9 cellular contexts compared by ENCODE assay signal in the genomic region with DNA sequence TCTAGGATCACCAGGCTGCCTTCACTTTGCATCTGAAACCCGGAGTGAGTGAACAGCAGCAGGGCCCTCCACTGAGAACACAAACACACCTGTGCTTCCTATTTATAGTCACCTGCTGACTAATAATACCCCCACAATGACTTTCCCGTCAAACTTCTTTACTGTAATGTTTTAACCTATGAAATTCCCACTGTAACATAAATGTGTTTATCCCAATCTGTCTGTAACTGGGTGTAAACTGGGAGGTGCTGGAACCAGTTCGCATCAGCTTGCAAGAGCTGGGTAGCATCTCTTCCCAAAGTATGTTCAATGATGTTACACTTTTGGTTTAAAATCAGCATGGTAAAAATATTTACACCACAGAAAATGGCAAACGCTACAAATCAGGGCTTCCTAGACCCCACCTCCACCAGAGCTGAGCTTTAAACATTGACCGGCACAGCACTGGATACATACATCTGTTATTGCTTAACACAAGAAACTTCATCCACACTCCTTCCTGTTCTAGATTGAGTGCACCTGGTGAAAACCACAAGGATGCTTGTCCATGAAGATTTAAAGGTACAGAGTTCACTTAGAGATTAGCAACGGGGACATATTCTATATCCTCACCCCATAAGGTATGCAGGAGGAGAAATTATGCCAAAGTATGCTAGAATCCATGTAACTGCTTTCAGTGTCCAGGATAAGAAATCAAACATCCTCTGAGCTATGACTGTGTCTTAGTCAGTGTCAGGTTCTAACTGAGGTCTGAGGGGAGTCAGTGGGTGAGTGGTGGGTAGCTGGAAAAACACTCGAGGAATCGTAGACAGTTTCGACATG.
DNase-seq lines count a peak whose midpoint lies in the region; ATAC-seq, FAIRE-seq and TF ChIP-seq lines count a peak whose summit lies in the region.
"Had no signal": no experiment of that assay in that cellular context is flagged by ENCODE, and none has a peak within 500 bp of the region (broad histone marks: within the 10 kb centered on the region; RNA-seq: fewer than 3 reads in every experiment).

No MANE protein-coding gene starts in this region.

- peaks cover 3% of the 10 kb centered on the region for H3K9me3 Mint-ChIP-seq in astrocyte (ENCODE audit: unreplicated experiment)
- H3K9me3 Mint-ChIP-seq in endothelial cell (ENCODE audit: unreplicated experiment) = no peaks in the 10 kb centered on the region

- no peak overlapping the region for H3K27ac Mint-ChIP-seq in astrocyte (ENCODE audit: unreplicated experiment)
- H3K27ac Mint-ChIP-seq in endothelial cell (ENCODE audit: unreplicated experiment) = no peak overlapping the region

- H3K4me3 ChIP-seq in astrocyte (ENCODE audit: insufficient read depth, low read depth, low read length) (no peak overlapping the region), heart right ventricle (no peak overlapping the region)

- FAIRE-seq in GM12891 (lab: Jason Lieb, UNC) = peak; percentile 94
- FAIRE-seq in astrocyte (lab: Jason Lieb, UNC) = no peak

- peaks cover 4% of the 10 kb centered on the region for H3K4me1 ChIP-seq in astrocyte (ENCODE audit: insufficient read depth, low read length)
- H3K4me1 ChIP-seq in heart right ventricle = no peaks in the 10 kb centered on the region

- TF ChIP-seq POLR2A in GM12891 (IDR thresholded peaks at IDR 0.05; ENCODE audit: low read depth, low read length) = no peak

- DNase-seq in GM12891 (ENCODE audit: insufficient read length, low spot score) (peak; percentile 43), astrocyte (ENCODE audit: low read depth) (peak; percentile 47), heart right ventricle (no peak), NCI-H2227 (lab: John Stamatoyannopoulos, UW; ENCODE audit: unreplicated experiment) (no peak), endothelial cell (ENCODE audit: low spot score) (no peak), SK-N-DZ (ENCODE audit: low spot score) (no peak)
- DNase-seq: SIG-M5 had no signal

- no peaks in the 10 kb centered on the region for H4K20me1 ChIP-seq in astrocyte (ENCODE audit: insufficient read depth, low read length)

- H3K79me2 ChIP-seq in astrocyte (ENCODE audit: insufficient read depth, low read length) = no peaks in the 10 kb centered on the region

- H3K27ac ChIP-seq in astrocyte (ENCODE audit: low read depth, low read length) = no peak overlapping the region
- H3K27ac ChIP-seq in heart right ventricle = no peak overlapping the region

- H3K9me3 ChIP-seq in astrocyte (ENCODE audit: insufficient read depth, low read depth, low read length) (no peaks in the 10 kb centered on the region), heart right ventricle (no peaks in the 10 kb centered on the region)

- H3K4me2 ChIP-seq in astrocyte (ENCODE audit: low read length) = no peak overlapping the region

- H2AFZ ChIP-seq in astrocyte (ENCODE audit: low read depth, low read length) = no peak overlapping the region

- H3K4me1 Mint-ChIP-seq in astrocyte (ENCODE audit: low read depth, unreplicated experiment) = no peaks in the 10 kb centered on the region
- no peaks in the 10 kb centered on the region for H3K4me1 Mint-ChIP-seq in endothelial cell (ENCODE audit: unreplicated experiment)

- no peak overlapping the region for H3K4me3 Mint-ChIP-seq in astrocyte (ENCODE audit: unreplicated experiment)
- no peak overlapping the region for H3K4me3 Mint-ChIP-seq in endothelial cell (ENCODE audit: unreplicated experiment)

- intact Hi-C loops in heart right ventricle (cut with DNase I) = no loop called here

- no peak for TF ChIP-seq CTCF in astrocyte (IDR thresholded peaks at IDR 0.05; ENCODE audit: insufficient read depth, low read depth, low read length)
- TF ChIP-seq CTCF in heart right ventricle (IDR thresholded peaks at IDR 0.05) = no peak
- no peak for TF ChIP-seq CTCF in endothelial cell (IDR thresholded peaks at IDR 0.05; ENCODE audit: unreplicated experiment)

- H3K27me3 Mint-ChIP-seq in astrocyte (ENCODE audit: low read depth, unreplicated experiment) = no peaks in the 10 kb centered on the region
- peaks cover 3% of the 10 kb centered on the region for H3K27me3 Mint-ChIP-seq in endothelial cell (ENCODE audit: unreplicated experiment)

- H3K27me3 ChIP-seq in astrocyte (ENCODE audit: insufficient read depth, low read length) (no peaks in the 10 kb centered on the region), heart right ventricle (no peaks in the 10 kb centered on the region)

- peaks cover 2% of the 10 kb centered on the region for H3K36me3 Mint-ChIP-seq in astrocyte (ENCODE audit: low read depth, unreplicated experiment)
- peaks cover 9% of the 10 kb centered on the region for H3K36me3 Mint-ChIP-seq in endothelial cell (ENCODE audit: low read depth, unreplicated experiment)

- ATAC-seq in GM21447 (IDR thresholded peaks at IDR 0.05; ENCODE audit: unreplicated experiment) = peak; percentile 85
- peak; percentile 87 for ATAC-seq in HG03378 (IDR thresholded peaks at IDR 0.05; ENCODE audit: unreplicated experiment)
- no peak for ATAC-seq in heart right ventricle

- no peaks in the 10 kb centered on the region for H3K36me3 ChIP-seq in astrocyte (ENCODE audit: insufficient read depth, low read length)
- no peaks in the 10 kb centered on the region for H3K36me3 ChIP-seq in heart right ventricle

- H3K9ac ChIP-seq in astrocyte (ENCODE audit: low read length) = no peak overlapping the region

- 71 to 78% methylated on average over 9 of the region's 9 CpGs for WGBS in heart right ventricle, 2 donors

TF ChIP-seq in GM12891, 5 proteins besides CTCF, POLR2A, EP300 and RAD21:
- no peak for TF ChIP-seq POU2F2 (IDR thresholded peaks at IDR 0.05; ENCODE audit: low read depth, low read length)
- TF ChIP-seq PAX5 (IDR thresholded peaks at IDR 0.05; ENCODE audit: insufficient read depth, low read length, severe bottlenecking) = no peak
- TF ChIP-seq TAF1 (IDR thresholded peaks at IDR 0.05; ENCODE audit: low read depth, low read length) = no peak
- no peak for TF ChIP-seq POLR2AphosphoS5 (IDR thresholded peaks at IDR 0.05; ENCODE audit: low read depth, low read length)
- no peak for TF ChIP-seq SPI1 (IDR thresholded peaks at IDR 0.05; ENCODE audit: low read depth, low read length)

Comparison
In these comparisons a context has a peak if more than half of its experiments do, and no peak if none do; other contexts are left out.
1. DNase-seq: peak in GM12891 (single experiment) and astrocyte (single experiment); none in heart right ventricle (0 of 2), NCI-H2227 (single experiment), endothelial cell (single experiment) and SK-N-DZ (single experiment).
2. ATAC-seq: peak in GM21447 (single experiment) and HG03378 (single experiment); none in heart right ventricle (0 of 8).